25 cellular contexts compared by ENCODE assay signal in genomic region chr21:16838330-16838729, GRCh38.
A peak's percentile ranks its signal among the peaks of the same experiment; 100 is the strongest.
DNase-seq lines count a peak whose midpoint lies in the region; ATAC-seq and TF ChIP-seq lines count a peak whose summit lies in the region.
"Had no signal": no experiment of that assay in that cellular context is flagged by ENCODE, and none has a peak within 500 bp of the region (broad histone marks: within the 10 kb centered on the region; RNA-seq: fewer than 3 reads in every experiment).

No MANE protein-coding gene starts in this region.

- H4K20me1 ChIP-seq in SK-N-SH (ENCODE audit: insufficient read depth), result no peaks in the 10 kb centered on the region

- H3K36me3 ChIP-seq in SK-N-SH (replicated peaks in 1 of 2; ENCODE audit: control insufficient read depth in 1 of 2, insufficient read depth in 2 of 2, low read length in 1 of 2), result no peaks in the 10 kb centered on the region
- H3K36me3 ChIP-seq in uterus, result no peaks in the 10 kb centered on the region
- H3K36me3 ChIP-seq: neutrophil, tibial artery had no signal

- H3K27me3 ChIP-seq in SK-N-SH (ENCODE audit: insufficient read depth), result no peaks in the 10 kb centered on the region
- H3K27me3 ChIP-seq in uterus, result no peaks in the 10 kb centered on the region
- H3K27me3 ChIP-seq: neutrophil, tibial artery had no signal

- H3K9me3 ChIP-seq in SK-N-SH, result no peaks in the 10 kb centered on the region
- H3K9me3 ChIP-seq in uterus, result no peaks in the 10 kb centered on the region
- H3K9me3 ChIP-seq: A549, neutrophil, tibial artery had no signal

- no peak for TF ChIP-seq RAD21 in SK-N-SH (IDR thresholded peaks at IDR 0.05; ENCODE audit: low read length)

- H3K27ac ChIP-seq in SK-N-SH (ENCODE audit: low read depth in 2 of 2, low read length in 1 of 2) (no peak overlapping the region), uterus (peak overlapping the region; percentile 42 to 51)
- H3K27ac ChIP-seq: A549, neutrophil, tibial artery had no signal

- H2AFZ ChIP-seq in SK-N-SH (ENCODE audit: low read depth), result no peak overlapping the region

- H3K79me2 ChIP-seq in SK-N-SH (ENCODE audit: insufficient read depth), result no peaks in the 10 kb centered on the region

- TF ChIP-seq POLR2A in uterus (IDR thresholded peaks at IDR 0.05), result no peak

- CTCF ChIA-PET in SK-N-SH (lab: Yijun Ruan, JAX), result no interaction called here

- 49% methylated on average over 3 of the region's 3 CpGs for WGBS in SK-N-SH (ENCODE audit: low lambda C conversion rate)

- H3K4me1 ChIP-seq in SK-N-SH (ENCODE audit: control insufficient read depth in 1 of 2, insufficient read depth in 2 of 2, low read depth in 1 of 2, low read length in 1 of 2), result peaks cover 0 to 8% of the 10 kb centered on the region in 2 experiments; a peak in 2 of 4 replicates
- H3K4me1 ChIP-seq in uterus, result no peaks in the 10 kb centered on the region
- H3K4me1 ChIP-seq: A549 had no signal

- DNase-seq in SK-N-SH (no peak), astrocyte of the hippocampus (ENCODE audit: low read depth, low spot score) (peak; percentile 29), fibroblast of pulmonary artery (ENCODE audit: low read depth) (peak; percentile 8), uterus (no peak), GM13976 (ENCODE audit: low spot score) (no peak)
- no peak for DNase-seq in activated CD8-positive, alpha-beta memory T cell treated with anti-CD3 and anti-CD28 coated beads for 24 hours
- DNase-seq: activated CD4-positive, alpha-beta T cell treated with anti-CD3 and anti-CD28 coated beads for 1 hour; activated naive CD4-positive, alpha-beta T cell treated with Interleukin-2 at 50 U/mL for 16 hours; activated T-cell treated with anti-CD3 and anti-CD28 coated beads, Interleukin-2, amount 50 U/mL, for 4 hours; DND-41; hypothalamus; KG1; NCI-H1694; NCI-H226; NCI-H774; SHP77 treated with DMSO at 0.1 percent for 48 hours; stimulated activated naive B cell treated with anti-CD40 and anti-IgM and Interleukin-4, amounts not matched to agents 10 μg/mL and 1 μg/mL and 100 μg/mL, for 72 hours; T-helper 1 cell; tibial artery had no signal

- ATAC-seq in SK-N-SH treated with all-trans-retinoic acid at 6 μM for 48 hours (peak; percentile 58), GM18502 (IDR thresholded peaks at IDR 0.05; ENCODE audit: poor library complexity, unreplicated experiment) (no peak)
- ATAC-seq: A549; activated T-cell treated with anti-CD3 and anti-CD28 coated beads, Interleukin-2, amount 50 U/mL, for 4 hours; stimulated activated naive B cell treated with anti-CD40 and anti-IgM and Interleukin-4, amounts not matched to agents 10 μg/mL and 1 μg/mL and 100 μg/mL, for 72 hours had no signal

- POLR2A ChIA-PET in SK-N-SH (lab: Yijun Ruan, JAX), result no interaction called here

- TF ChIP-seq CTCF in SK-N-SH (IDR thresholded peaks at IDR 0.05) (no peak), fibroblast of pulmonary artery (IDR thresholded peaks at IDR 0.05; ENCODE audit: low read length, missing control alignments) (no peak), uterus (IDR thresholded peaks at IDR 0.05) (no peak), GM13976 (IDR thresholded peaks at IDR 0.05; ENCODE audit: borderline replicate concordance, control extremely low read depth, extremely low read depth, insufficient read depth, missing control alignments) (no peak)

- TF ChIP-seq EP300 in SK-N-SH (IDR thresholded peaks at IDR 0.05; ENCODE audit: borderline replicate concordance in 1 of 2, low read depth in 1 of 2, low read length in 1 of 2), result no peak

- in situ Hi-C loops in GM13976 (cut with MboI; ENCODE audit: low sequenced_read_pairs, unreplicated experiment), result no loop called here

- no peaks in the 10 kb centered on the region for H3K9me2 ChIP-seq in SK-N-SH

- H3F3A ChIP-seq in SK-N-SH (replicated peaks; ENCODE audit: insufficient read depth), result no peaks in the 10 kb centered on the region

- H3K9ac ChIP-seq in SK-N-SH, result no peak overlapping the region

- H3K4me2 ChIP-seq in SK-N-SH, result no peak overlapping the region
- H3K4me2 ChIP-seq: A549, smooth muscle cell had no signal

- H3K4me3 ChIP-seq in SK-N-SH (ENCODE audit: low read depth in 2 of 2, low read length in 1 of 2) (no peak overlapping the region), fibroblast of pulmonary artery (replicated peaks; ENCODE audit: low read depth, low read length) (no peak overlapping the region), uterus (no peak overlapping the region)
- H3K4me3 ChIP-seq: A549, lung, smooth muscle cell, tibial artery had no signal

- intact Hi-C loops in uterus (cut with DNase I; ENCODE audit: low total_unique reads), result no loop called here

TF ChIP-seq in SK-N-SH treated with all-trans-retinoic acid at 6 μM for 48 hours, 23 proteins besides CTCF, POLR2A, EP300 and RAD21:
- TF ChIP-seq ARNTL (CRISPR knock-in tag; IDR thresholded peaks at IDR 0.05; ENCODE audit: borderline replicate concordance, low read depth), result no peak

TF ChIP-seq in SK-N-SH, 30 proteins besides CTCF, POLR2A, EP300 and RAD21:
- TF ChIP-seq TAF1 (IDR thresholded peaks at IDR 0.05; ENCODE audit: borderline replicate concordance, low read depth, low read length) (no peak), MXI1 (IDR thresholded peaks at IDR 0.05; ENCODE audit: low read depth, low read length) (no peak), IRF3 (IDR thresholded peaks at IDR 0.05; ENCODE audit: low read depth, low read length) (no peak), SMC3 (IDR thresholded peaks at IDR 0.05; ENCODE audit: low read depth, low read length) (no peak), FOXM1 (IDR thresholded peaks at IDR 0.05; ENCODE audit: low read depth) (no peak), ZBTB33 (IDR thresholded peaks at IDR 0.05; ENCODE audit: borderline replicate concordance, low read depth) (no peak), TCF12 (IDR thresholded peaks at IDR 0.05) (no peak), EZH2phosphoT487 (IDR thresholded peaks at IDR 0.05; ENCODE audit: borderline replicate concordance, low read depth) (no peak), PBX3 (IDR thresholded peaks at IDR 0.05) (no peak), RCOR1 (IDR thresholded peaks at IDR 0.05; ENCODE audit: low read length) (no peak), RFX5 (IDR thresholded peaks at IDR 0.05; ENCODE audit: low read length) (no peak), SIN3A (IDR thresholded peaks at IDR 0.05; ENCODE audit: borderline replicate concordance, low read depth, low read length) (no peak), TEAD4 (IDR thresholded peaks at IDR 0.05; ENCODE audit: borderline replicate concordance, insufficient read depth) (no peak), FOSL2 (IDR thresholded peaks at IDR 0.05; ENCODE audit: borderline replicate concordance, low read depth) (no peak), MAX (IDR thresholded peaks at IDR 0.05; ENCODE audit: low read depth) (no peak), MEF2A (IDR thresholded peaks at IDR 0.05; ENCODE audit: borderline replicate concordance, low read depth) (no peak)
TF ChIP-seq in SK-N-SH: peak in this region for 0.

Comparison
In these comparisons a context has a peak if more than half of its experiments do, and no peak if none do; other contexts are left out.
1. DNase-seq: peak in astrocyte of the hippocampus (single experiment) and fibroblast of pulmonary artery (single experiment); none in SK-N-SH (single experiment), uterus (0 of 2), GM13976 (single experiment) and activated CD8-positive, alpha-beta memory T cell treated with anti-CD3 and anti-CD28 coated beads for 24 hours (single experiment).
2. H3K27ac ChIP-seq: peak in uterus (2 of 2); none in SK-N-SH (0 of 2).